Comparison of ENCODE assay signal across 8 cellular contexts in the genomic region with DNA sequence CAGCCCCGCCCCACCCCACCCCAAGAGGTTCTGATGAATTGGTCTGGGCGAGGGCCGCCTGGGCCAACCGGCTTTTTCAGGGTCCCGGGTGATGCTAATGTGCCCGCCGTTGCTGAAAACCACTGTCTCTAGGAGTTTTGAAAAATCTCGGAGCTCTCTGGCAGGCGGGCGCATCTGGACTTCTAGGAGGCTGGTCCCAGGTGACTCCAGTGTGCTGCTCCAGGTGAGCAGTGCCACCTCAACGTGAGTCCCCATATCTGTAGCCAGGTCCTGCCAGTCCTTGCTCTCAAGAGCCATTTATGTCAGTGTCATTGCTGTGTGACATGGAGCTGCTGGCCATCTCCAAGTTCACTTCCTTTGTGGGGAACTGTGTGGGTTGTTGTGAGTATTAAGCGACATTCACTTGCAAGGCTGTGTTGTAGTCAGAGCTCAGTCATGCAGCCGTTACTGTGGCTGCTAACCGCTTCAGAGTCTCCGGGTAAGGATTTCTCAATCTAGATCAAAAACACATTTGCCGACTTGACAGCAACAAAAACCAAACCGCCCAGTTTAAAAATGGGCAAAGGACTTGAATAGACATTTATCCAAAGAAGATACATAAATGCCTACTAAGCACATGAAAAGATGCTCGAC. TPM values are rescaled to one million over a fixed set of nuclear protein-coding genes. Genes with fewer than 3 reads are reported as not detected.
DNase-seq lines count a peak whose midpoint lies in the region; ATAC-seq, FAIRE-seq and TF ChIP-seq lines count a peak whose summit lies in the region.

RFX8 (minus strand) TSS at position 361 of the 633 bp plus-strand sequence. CDS start 8,264 bp downstream, outside the sequence.

- H3K27me3 ChIP-seq in CD4-positive, alpha-beta T cell (ENCODE audit: control insufficient read depth, insufficient read depth, low read length) = no peaks in the 10 kb centered on the region
- H3K27me3 ChIP-seq in iPS-15b (ENCODE audit: control insufficient read depth, insufficient read depth, low read length) = peaks cover 15% of the 10 kb centered on the region

- H3K4me3 ChIP-seq in iPS-15b (ENCODE audit: low read depth, low read length) = peak within 1 kb of the TSS; percentile 62

- FAIRE-seq in RCC 7860 (lab: Jason Lieb, UNC) = no peak

- intact Hi-C loops in CD4-positive, alpha-beta T cell (cut with DNase I, micrococcal nuclease) = loop anchor here in 1 of 2 experiments (10.0 kb wide), 1 partner anchor 250 kb away; no protein-coding TSS in a partner anchor

- TF ChIP-seq CTCF in CD4-positive, alpha-beta T cell (IDR thresholded peaks at IDR 0.05) = no peak

- H3K4me1 Mint-ChIP-seq in CD4-positive, alpha-beta T cell (ENCODE audit: low read depth) = peaks cover 13% of the 10 kb centered on the region
- H3K4me1 Mint-ChIP-seq in activated naive CD8-positive, alpha-beta T cell (ENCODE audit: low read depth) = peaks cover 16% of the 10 kb centered on the region

- peak; percentile 87 for ATAC-seq in CD4-positive, alpha-beta T cell (ENCODE audit: poor library complexity)

- peak; percentile 17 to 50 (median 34) for DNase-seq in CD4-positive, alpha-beta T cell
- DNase-seq in RCC 7860 (ENCODE audit: low spot score) = peak; percentile 38
- DNase-seq in stimulated activated CD4-positive, alpha-beta T cell treated with anti-CD3 and anti-CD28 coated beads, Interleukin-15, amount 100 ng/mL, for 48 hours (ENCODE audit: low read depth in 2 of 2) = peak; percentile 49 to 56
- no peak for DNase-seq in NCI-H2029 (lab: John Stamatoyannopoulos, UW)
- DNase-seq in NCI-H2107 treated with DMSO at 0.1 percent for 48 hours (lab: John Stamatoyannopoulos, UW; ENCODE audit: unreplicated experiment) = no peak
- DNase-seq in NCI-H345 (lab: John Stamatoyannopoulos, UW) = no peak

- H3K27ac ChIP-seq in CD4-positive, alpha-beta T cell (ENCODE audit: low read depth, low read length) = no peak within 1 kb of the TSS

- H3K36me3 Mint-ChIP-seq in CD4-positive, alpha-beta T cell (ENCODE audit: low read depth) = no peaks in the 10 kb centered on the region
- H3K36me3 Mint-ChIP-seq in activated naive CD8-positive, alpha-beta T cell = no peaks in the 10 kb centered on the region

- POLR2A ChIA-PET in CD4-positive, alpha-beta T cell (lab: Charles Lee) = interaction anchor here (0.5 to 1.7 kb wide), 16 partner anchors 9 to 881 kb away, joined by 3 to 9 read pairs (median 4); partner anchors contain the start of genes IL18R1 and MAP4K4

- CTCF ChIA-PET in CD4-positive, alpha-beta T cell (lab: Charles Lee) = interaction anchor here (0.6 to 0.9 kb wide), 2 partner anchors 56 to 356 kb away, joined by 3 read pairs; no protein-coding TSS in a partner anchor

- peak within 1 kb of the TSS; percentile 73 for H3K27ac Mint-ChIP-seq in CD4-positive, alpha-beta T cell
- H3K27ac Mint-ChIP-seq in activated naive CD8-positive, alpha-beta T cell = peak within 1 kb of the TSS; percentile 75

- no peaks in the 10 kb centered on the region for H3K9me3 Mint-ChIP-seq in CD4-positive, alpha-beta T cell
- H3K9me3 Mint-ChIP-seq in activated naive CD8-positive, alpha-beta T cell (ENCODE audit: low read depth) = no peaks in the 10 kb centered on the region

- no peaks in the 10 kb centered on the region for H3K36me3 ChIP-seq in iPS-15b (ENCODE audit: control insufficient read depth, insufficient read depth, low read length)

- H3K9ac ChIP-seq in iPS-15b (ENCODE audit: low read depth, low read length) = peak within 1 kb of the TSS; percentile 54

- no peaks in the 10 kb centered on the region for H3K27me3 Mint-ChIP-seq in CD4-positive, alpha-beta T cell
- no peaks in the 10 kb centered on the region for H3K27me3 Mint-ChIP-seq in activated naive CD8-positive, alpha-beta T cell

- peaks cover 8% of the 10 kb centered on the region for H3K4me1 ChIP-seq in iPS-15b (ENCODE audit: control insufficient read depth, insufficient read depth, low read length)

- H3K4me3 Mint-ChIP-seq in CD4-positive, alpha-beta T cell = peak within 1 kb of the TSS; percentile 88
- peak within 1 kb of the TSS; percentile 87 for H3K4me3 Mint-ChIP-seq in activated naive CD8-positive, alpha-beta T cell

- H3K9me3 ChIP-seq in CD4-positive, alpha-beta T cell (ENCODE audit: control insufficient read depth, low read length) = no peaks in the 10 kb centered on the region
- H3K9me3 ChIP-seq in iPS-15b (ENCODE audit: control insufficient read depth, insufficient read depth, low read length) = no peaks in the 10 kb centered on the region

RNA-seq across cellular contexts. Expression of gene RFX8, which starts in this region (rescaled TPM):
- 1 to 10 TPM in 1 of 2 experiments, under 1 TPM in 1; 0.67 to 1.1 TPM for total RNA-seq in CD4-positive, alpha-beta T cell

Comparison
In these comparisons a context has a peak if more than half of its experiments do, and no peak if none do; other contexts are left out.
1. DNase-seq: peak in CD4-positive, alpha-beta T cell (10 of 10), RCC 7860 (single experiment) and stimulated activated CD4-positive, alpha-beta T cell treated with anti-CD3 and anti-CD28 coated beads, Interleukin-15, amount 100 ng/mL, for 48 hours (2 of 2); none in NCI-H2029 (single experiment), NCI-H2107 treated with DMSO at 0.1 percent for 48 hours (single experiment) and NCI-H345 (single experiment).